Comparison of ENCODE assay signal across 9 cellular contexts in genomic region chr11:14645985-14646900, GRCh38. TPM values are rescaled to one million over a fixed set of nuclear protein-coding genes. Genes with fewer than 3 reads are reported as not detected.
A peak's percentile ranks its signal among the peaks of the same experiment; 100 is the strongest.
DNase-seq lines count a peak whose midpoint lies in the region; ATAC-seq, FAIRE-seq and TF ChIP-seq lines count a peak whose summit lies in the region.
"Had no signal": no experiment of that assay in that cellular context is flagged by ENCODE, and none has a peak within 500 bp of the region (broad histone marks: within the 10 kb centered on the region; RNA-seq: fewer than 3 reads in every experiment).

No MANE protein-coding gene starts in this region.

- DNase-seq in CD4-positive, alpha-beta memory T cell = peak in 1 of 5 donors; percentile 31
- no peak for DNase-seq in Jurkat, Clone E6-1 (ENCODE audit: low read depth, low spot score)
- DNase-seq in naive thymus-derived CD4-positive, alpha-beta T cell = peak in 2 of 9 donors; percentile 27 to 40
- DNase-seq in HFFc6 (no peak), urothelium cell line (ENCODE audit: low spot score) (no peak)
- DNase-seq: KBM-7 had no signal

- no peaks in the 10 kb centered on the region for H3K9me3 Mint-ChIP-seq in CD4-positive, alpha-beta memory T cell
- H3K9me3 Mint-ChIP-seq in activated naive CD8-positive, alpha-beta T cell (ENCODE audit: low read depth) = no peaks in the 10 kb centered on the region
- H3K9me3 Mint-ChIP-seq in naive thymus-derived CD4-positive, alpha-beta T cell = peaks cover 0 to 2% (median 0%) of the 10 kb centered on the region in 11 donors
- no peaks in the 10 kb centered on the region for H3K9me3 Mint-ChIP-seq in HFFc6

- TF ChIP-seq CTCF in HFFc6 (IDR thresholded peaks at IDR 0.05) = no peak

- peak overlapping the region; percentile 89 to 95 for H3K4me3 ChIP-seq in CD4-positive, alpha-beta memory T cell (ENCODE audit: low read length in 2 of 2)
- peak overlapping the region; percentile 86 for H3K4me3 ChIP-seq in Jurkat, Clone E6-1 (ENCODE audit: low read length)
- peak overlapping the region; percentile 68 for H3K4me3 ChIP-seq in naive thymus-derived CD4-positive, alpha-beta T cell (ENCODE audit: low read length)

- intact Hi-C loops in CD4-positive, alpha-beta memory T cell (cut with micrococcal nuclease) = loop anchor here (1.0 to 5.0 kb wide), 5 partner anchors 13 to 258 kb away; partner anchors contain the start of gene CYP2R1
- intact Hi-C loops in naive thymus-derived CD4-positive, alpha-beta T cell (cut with micrococcal nuclease) = loop anchor here (1.0 to 5.0 kb wide), 7 partner anchors 7 to 245 kb away; no protein-coding TSS in a partner anchor

- no peaks in the 10 kb centered on the region for H3K27me3 ChIP-seq in CD4-positive, alpha-beta memory T cell (ENCODE audit: insufficient read depth, low read length)
- H3K27me3 ChIP-seq in naive thymus-derived CD4-positive, alpha-beta T cell (ENCODE audit: control insufficient read depth in 2 of 2, insufficient read depth in 2 of 2, low read length in 2 of 2) = no peaks in the 10 kb centered on the region

- peaks cover 47 to 69% (median 58%) of the 10 kb centered on the region in 4 donors for H3K4me1 Mint-ChIP-seq in CD4-positive, alpha-beta memory T cell
- H3K4me1 Mint-ChIP-seq in activated naive CD8-positive, alpha-beta T cell (ENCODE audit: low read depth) = peaks cover 63% of the 10 kb centered on the region
- H3K4me1 Mint-ChIP-seq in naive thymus-derived CD4-positive, alpha-beta T cell = peaks cover 26 to 68% (median 54%) of the 10 kb centered on the region in 7 donors
- peaks cover 8% of the 10 kb centered on the region; the same call in 1 of the 2 replicates for H3K4me1 Mint-ChIP-seq in HFFc6 (ENCODE audit: low read depth)

- peak overlapping the region in 6 of 7 donors; percentile 25 to 93 (median 74) for H3K27ac Mint-ChIP-seq in CD4-positive, alpha-beta memory T cell
- H3K27ac Mint-ChIP-seq in activated naive CD8-positive, alpha-beta T cell = peak overlapping the region; percentile 87
- peak overlapping the region; percentile 64 to 95 (median 89) for H3K27ac Mint-ChIP-seq in naive thymus-derived CD4-positive, alpha-beta T cell
- no peak overlapping the region for H3K27ac Mint-ChIP-seq in HFFc6

- no peaks in the 10 kb centered on the region for H3K9me3 ChIP-seq in CD4-positive, alpha-beta memory T cell (ENCODE audit: control insufficient read depth in 1 of 2, low read length in 2 of 2)
- H3K9me3 ChIP-seq in naive thymus-derived CD4-positive, alpha-beta T cell (ENCODE audit: control insufficient read depth in 2 of 3, low read length in 3 of 3) = no peaks in the 10 kb centered on the region

- ATAC-seq in naive thymus-derived CD4-positive, alpha-beta T cell = no peak
- ATAC-seq in GM18907 (IDR thresholded peaks at IDR 0.05; ENCODE audit: unreplicated experiment) (no peak), GM19351 (IDR thresholded peaks at IDR 0.05; ENCODE audit: unreplicated experiment) (no peak)

- peaks cover 25 to 37% of the 10 kb centered on the region in 2 donors for H3K36me3 Mint-ChIP-seq in CD4-positive, alpha-beta memory T cell
- H3K36me3 Mint-ChIP-seq in activated naive CD8-positive, alpha-beta T cell = peaks cover 30% of the 10 kb centered on the region
- H3K36me3 Mint-ChIP-seq in naive thymus-derived CD4-positive, alpha-beta T cell = peaks cover 15 to 58% (median 22%) of the 10 kb centered on the region in 5 donors
- H3K36me3 Mint-ChIP-seq in HFFc6 (ENCODE audit: low read depth) = no peaks in the 10 kb centered on the region

- H3K4me1 ChIP-seq in CD4-positive, alpha-beta memory T cell (ENCODE audit: insufficient read depth, low read length) = peaks cover 66% of the 10 kb centered on the region
- peaks cover 24 to 36% of the 10 kb centered on the region in 2 donors for H3K4me1 ChIP-seq in naive thymus-derived CD4-positive, alpha-beta T cell (ENCODE audit: control insufficient read depth in 2 of 2, insufficient read depth in 2 of 2, low read length in 2 of 2)

- H3K4me3 Mint-ChIP-seq in CD4-positive, alpha-beta memory T cell = peak overlapping the region; percentile 91 to 97 (median 95)
- H3K4me3 Mint-ChIP-seq in activated naive CD8-positive, alpha-beta T cell = peak overlapping the region; percentile 92
- H3K4me3 Mint-ChIP-seq in naive thymus-derived CD4-positive, alpha-beta T cell = peak overlapping the region; percentile 90 to 99 (median 94)
- H3K4me3 Mint-ChIP-seq in HFFc6 = no peak overlapping the region

- FAIRE-seq in urothelium cell line (lab: Jason Lieb, UNC) = no peak

- CTCF ChIA-PET in CD4-positive, alpha-beta memory T cell (lab: Charles Lee; ENCODE audit: partially characterized antibody) = interaction anchor here (0.6 to 4.4 kb wide), 14 partner anchors 12 to 300 kb away, joined by 3 to 52 read pairs (median 8); no protein-coding TSS in a partner anchor
- CTCF ChIA-PET in naive thymus-derived CD4-positive, alpha-beta T cell (lab: Charles Lee) = interaction anchor here (0.6 to 3.0 kb wide), 6 partner anchors 23 to 122 kb away, joined by 3 to 19 read pairs (median 8); no protein-coding TSS in a partner anchor

- H3K27me3 Mint-ChIP-seq in CD4-positive, alpha-beta memory T cell = peaks cover 0 to 4% of the 10 kb centered on the region in 2 donors
- no peaks in the 10 kb centered on the region for H3K27me3 Mint-ChIP-seq in activated naive CD8-positive, alpha-beta T cell
- no peaks in the 10 kb centered on the region for H3K27me3 Mint-ChIP-seq in naive thymus-derived CD4-positive, alpha-beta T cell
- peaks cover 16% of the 10 kb centered on the region; the same call in 1 of the 2 replicates for H3K27me3 Mint-ChIP-seq in HFFc6 (ENCODE audit: insufficient read depth)

- POLR2A ChIA-PET in CD4-positive, alpha-beta memory T cell (lab: Charles Lee; ENCODE audit: partially characterized antibody) = interaction anchor here (1.4 to 6.2 kb wide), 18 partner anchors 8 to 261 kb away, joined by 3 to 168 read pairs (median 21); partner anchors contain the start of genes COPB1, CYP2R1 and PSMA1
- POLR2A ChIA-PET in naive thymus-derived CD4-positive, alpha-beta T cell (lab: Charles Lee) = interaction anchor here (0.6 to 4.6 kb wide), 17 partner anchors 10 to 261 kb away, joined by 3 to 67 read pairs (median 5); partner anchors contain the start of gene PSMA1

- no peaks in the 10 kb centered on the region for H3K36me3 ChIP-seq in CD4-positive, alpha-beta memory T cell (ENCODE audit: insufficient read depth, low read length)
- H3K36me3 ChIP-seq in naive thymus-derived CD4-positive, alpha-beta T cell (ENCODE audit: control insufficient read depth in 2 of 3, insufficient read depth in 3 of 3, low read length in 3 of 3) = peaks cover 0 to 20% (median 0%) of the 10 kb centered on the region in 3 experiments

- H3K27ac ChIP-seq in CD4-positive, alpha-beta memory T cell (ENCODE audit: low read depth, low read length) = peak overlapping the region; percentile 68
- H3K27ac ChIP-seq in naive thymus-derived CD4-positive, alpha-beta T cell (ENCODE audit: low read depth, low read length) = peak overlapping the region; percentile 89

RNA-seq across cellular contexts. Expression of gene PDE3B, which starts 2.6 kb away (rescaled TPM):
- total RNA-seq in CD4-positive, alpha-beta memory T cell = 100 to 1,000 TPM; 219 to 222 TPM
- polyA plus RNA-seq in CD4-positive, alpha-beta memory T cell = 10 to 100 TPM; 34.1 to 43.8 TPM
- polyA plus RNA-seq in Jurkat, Clone E6-1 (2012; ENCODE audit: insufficient read depth, insufficient read length) = 10.3 TPM
- 100 to 1,000 TPM in 4 of 5 experiments, 10 to 100 TPM in 1; 79.6 to 268 (median 151) TPM for total RNA-seq in naive thymus-derived CD4-positive, alpha-beta T cell
- 10 to 100 TPM; 49.7 to 81.2 TPM for polyA plus RNA-seq in naive thymus-derived CD4-positive, alpha-beta T cell
- under 1 TPM in 2 of 6 experiments, not detected in 4; 0.05 to 0.06 TPM for total RNA-seq in HFFc6 (2021; fragmentation: NEBNext Ultra II Directional; extraction: Animal tissue kit (Norgen Biotek cat#: 25700))

Comparison
In these comparisons a context has a peak if more than half of its experiments do, and no peak if none do; other contexts are left out.
1. RNA of gene PDE3B, which starts 2.6 kb away (total RNA-seq): 219 to 222 TPM in CD4-positive, alpha-beta memory T cell and 79.6 to 268 TPM in naive thymus-derived CD4-positive, alpha-beta T cell; 0.05 to 0.06 TPM in HFFc6; every median in the first group is over 10 times any median in the second.
2. Peak in every context shown above with its lines, with median percentiles within 50 percentile points of each other: H3K4me3 ChIP-seq.